Comparison of ENCODE assay signal across 9 cellular contexts in genomic region chr17:37742114-37742761, GRCh38. TPM values are rescaled to one million over a fixed set of nuclear protein-coding genes. Genes with fewer than 3 reads are reported as not detected.
DNase-seq lines count a peak whose midpoint lies in the region; TF ChIP-seq lines count a peak whose summit lies in the region.
"Had no signal": no experiment of that assay in that cellular context is flagged by ENCODE, and none has a peak within 500 bp of the region (broad histone marks: within the 10 kb centered on the region; RNA-seq: fewer than 3 reads in every experiment).

No MANE protein-coding gene starts in this region.

- peak overlapping the region; percentile 32 for H3K4me3 ChIP-seq in coronary artery
- peak overlapping the region; percentile 33 for H3K4me3 ChIP-seq in neural cell (ENCODE audit: low read length)

- H3F3A ChIP-seq in neural cell (ENCODE audit: insufficient read depth, low read length, poor library complexity, severe bottlenecking) = no peaks in the 10 kb centered on the region

- peak; percentile 70 for DNase-seq in Caki2 (ENCODE audit: low read depth)
- DNase-seq in coronary artery (ENCODE audit: low spot score) = no peak
- DNase-seq in ureter (ENCODE audit: low spot score) = no peak
- no peak for DNase-seq in HuH-7 (ENCODE audit: low spot score)
- no peak for DNase-seq in middle frontal gyrus (ENCODE audit: extremely low spot score, low spot score)
- DNase-seq in activated CD4-positive, CD25-positive, alpha-beta regulatory T cell (lab: John Stamatoyannopoulos, UW) = no peak

- H3K4me2 ChIP-seq in neural cell (ENCODE audit: low read length) = no peak overlapping the region

- no peak overlapping the region for H3K27ac ChIP-seq in coronary artery
- H3K27ac ChIP-seq in neural cell (ENCODE audit: low read length) = no peak overlapping the region

- TF ChIP-seq RAD21 in Ishikawa (IDR thresholded peaks at IDR 0.05; ENCODE audit: low read depth) = no peak
- TF ChIP-seq RAD21 in neural cell (conservative IDR thresholded peaks at IDR 0.05) = no peak

- no peak overlapping the region for H2AFZ ChIP-seq in neural cell (ENCODE audit: low read depth, low read length)

- H3K79me2 ChIP-seq in neural cell (replicated peaks; ENCODE audit: insufficient read depth, low read length) = no peaks in the 10 kb centered on the region

- TF ChIP-seq CTCF in coronary artery (IDR thresholded peaks at IDR 0.05) (no peak), neural cell (IDR thresholded peaks at IDR 0.05; ENCODE audit: poor library complexity, severe bottlenecking) (no peak)

- no peak overlapping the region for H3K9ac ChIP-seq in neural cell (ENCODE audit: low read length)

- TF ChIP-seq EP300 in Ishikawa (IDR thresholded peaks at IDR 0.05; ENCODE audit: borderline replicate concordance) = no peak
- TF ChIP-seq EP300 in neural cell (conservative IDR thresholded peaks at IDR 0.05; ENCODE audit: poor library complexity, severe bottlenecking) = no peak

- no peaks in the 10 kb centered on the region for H3K9me3 ChIP-seq in neural cell (ENCODE audit: low read length)

- H4K20me1 ChIP-seq in neural cell (ENCODE audit: insufficient read depth) = no peaks in the 10 kb centered on the region

- in situ Hi-C loops in Caki2 (cut with HindIII; ENCODE audit: low pct_unique_long_range_greater_than_20kb, low sequenced_read_pairs) = no loop called here

- no peaks in the 10 kb centered on the region for H3K9me2 ChIP-seq in neural cell (ENCODE audit: insufficient read depth, low read length)

- no peaks in the 10 kb centered on the region for H3K36me3 ChIP-seq in neural cell (ENCODE audit: insufficient read depth, low read length)

- peaks cover 94% of the 10 kb centered on the region for H3K27me3 ChIP-seq in neural cell (ENCODE audit: insufficient read depth, low read depth, low read length)

TF ChIP-seq in Ishikawa, 13 proteins besides CTCF, POLR2A, EP300 and RAD21:
- TF ChIP-seq TAF1 (IDR thresholded peaks at IDR 0.05; ENCODE audit: low read depth) (no peak), MAX (IDR thresholded peaks at IDR 0.05) (peak; percentile 40; the same call in 1 of the 2 replicates)

TF ChIP-seq in neural cell, 6 proteins besides CTCF, POLR2A, EP300 and RAD21:
- TF ChIP-seq SMC3 (conservative IDR thresholded peaks at IDR 0.05; ENCODE audit: poor library complexity) (no peak), MXI1 (conservative IDR thresholded peaks at IDR 0.05; ENCODE audit: poor library complexity, severe bottlenecking) (no peak), REST (IDR thresholded peaks at IDR 0.05; ENCODE audit: borderline replicate concordance) (no peak), EZH2 (IDR thresholded peaks at IDR 0.05; ENCODE audit: borderline replicate concordance, insufficient read depth, low read length, poor library complexity, severe bottlenecking) (peak; percentile 97), POLR2AphosphoS5 (IDR thresholded peaks at IDR 0.05) (no peak)

RNA-seq across cellular contexts. Expression of gene HNF1B, which starts 2.6 kb away (rescaled TPM):
- 3.6 and 11.4 TPM in 2 replicates for total RNA-seq in Caki2 (2014; rRNA removed; shearing (Covaris generic); ENCODE audit: low replicate concordance)
- not detected in 2 replicates for polyA plus RNA-seq in neural cell
- not detected in 2 replicates for polyA minus RNA-seq in neural cell
- total RNA-seq in ureter = 31.5 TPM
- total RNA-seq: pulmonary artery endothelial cell had no signal
